In the genomic region with DNA sequence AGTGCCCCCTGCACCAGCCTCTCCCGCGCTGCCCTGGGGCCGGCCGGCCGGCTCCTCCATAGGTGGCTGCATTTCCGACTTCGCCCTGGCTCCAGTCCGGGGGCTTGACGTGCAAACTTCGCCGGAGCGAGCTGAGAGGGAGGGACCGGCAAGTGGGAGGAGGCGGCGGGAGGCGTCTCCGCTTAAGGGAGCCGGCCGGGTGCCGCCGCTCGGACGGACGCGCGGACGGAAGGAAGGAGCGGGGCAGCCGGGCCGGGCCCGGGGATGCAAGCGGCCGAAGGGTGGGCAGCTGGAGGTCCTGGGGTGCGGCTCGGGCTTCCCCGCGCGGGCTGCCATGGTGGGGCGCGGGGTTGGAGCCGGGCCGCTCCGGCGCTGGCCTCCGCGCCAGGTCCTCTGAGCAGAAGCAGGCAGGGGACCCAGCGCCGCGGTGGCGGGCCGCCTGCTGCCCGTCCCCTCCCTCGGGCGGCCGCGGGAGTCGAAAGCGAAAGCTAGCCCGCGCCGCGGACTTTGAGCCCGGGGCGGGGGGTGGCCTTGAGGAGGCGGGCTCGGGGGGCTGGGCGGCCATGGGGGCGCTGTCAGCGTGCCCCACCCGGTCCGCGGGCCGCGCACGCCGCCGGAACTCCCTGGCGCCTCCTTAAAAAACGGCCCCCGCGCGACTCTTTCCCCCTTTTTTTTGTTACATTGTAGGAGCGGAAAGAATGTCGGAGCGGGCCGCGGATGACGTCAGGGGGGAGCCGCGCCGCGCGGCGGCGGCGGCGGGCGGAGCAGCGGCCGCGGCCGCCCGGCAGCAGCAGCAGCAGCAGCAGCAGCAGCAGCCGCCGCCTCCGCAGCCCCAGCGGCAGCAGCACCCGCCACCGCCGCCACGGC, we compare ENCODE assay signal across 8 cellular contexts. TPM values are rescaled to one million over a fixed set of nuclear protein-coding genes. Genes with fewer than 3 reads are reported as not detected.
A peak's percentile ranks its signal among the peaks of the same experiment; 100 is the strongest.
DNase-seq lines count a peak whose midpoint lies in the region; ATAC-seq and TF ChIP-seq lines count a peak whose summit lies in the region.

Gene SCAANT1 (minus strand): TSS at position 483 of the 867 bp plus-strand sequence.

- peak within 1 kb of the TSS; percentile 60 for H3K4me3 ChIP-seq in Jurkat, Clone E6-1 (ENCODE audit: low read length)
- peak within 1 kb of the TSS; percentile 78 for H3K4me3 ChIP-seq in SJCRH30
- peak within 1 kb of the TSS; percentile 65 to 80 for H3K4me3 ChIP-seq in neutrophil (ENCODE audit: low read depth in 1 of 2, low read length in 1 of 2)
- peak within 1 kb of the TSS; percentile 70 to 89 (median 77) for H3K4me3 ChIP-seq in subcutaneous abdominal adipose tissue (ENCODE audit: low read depth in 1 of 5, low read length in 5 of 5)

- peak within 1 kb of the TSS; percentile 48 to 93 (median 77) for H3K9ac ChIP-seq in subcutaneous abdominal adipose tissue (ENCODE audit: low read length in 5 of 5)

- H3K36me3 ChIP-seq in SJCRH30 (peaks cover 2% of the 10 kb centered on the region; the same call in 1 of the 2 replicates), neutrophil (peaks cover 24% of the 10 kb centered on the region), subcutaneous abdominal adipose tissue (ENCODE audit: control insufficient read depth in 5 of 5, insufficient read depth in 5 of 5, low read length in 5 of 5) (peaks cover 0 to 14% (median 5%) of the 10 kb centered on the region in 5 donors)

- H3K27me3 ChIP-seq in SJCRH30 = no peaks in the 10 kb centered on the region
- H3K27me3 ChIP-seq in neutrophil = no peaks in the 10 kb centered on the region
- H3K27me3 ChIP-seq in subcutaneous abdominal adipose tissue (ENCODE audit: control insufficient read depth in 5 of 5, insufficient read depth in 4 of 5, low read length in 5 of 5) = no peaks in the 10 kb centered on the region

- peak; percentile 33 for TF ChIP-seq CTCF in neutrophil (IDR thresholded peaks at IDR 0.05)

- H3K4me1 ChIP-seq in SJCRH30 = no peaks in the 10 kb centered on the region
- peaks cover 38 to 44% of the 10 kb centered on the region in 2 experiments for H3K4me1 ChIP-seq in neutrophil (ENCODE audit: control insufficient read depth in 1 of 2, insufficient read depth in 1 of 2, low read depth in 1 of 2, low read length in 1 of 2)
- peaks cover 0 to 33% (median 26%) of the 10 kb centered on the region in 5 donors for H3K4me1 ChIP-seq in subcutaneous abdominal adipose tissue (ENCODE audit: control insufficient read depth in 5 of 5, insufficient read depth in 5 of 5, low read length in 5 of 5)

- H3K9me3 ChIP-seq in SJCRH30 (replicated peaks) (no peaks in the 10 kb centered on the region), neutrophil (no peaks in the 10 kb centered on the region), subcutaneous abdominal adipose tissue (ENCODE audit: control insufficient read depth in 5 of 5, low read length in 5 of 5) (no peaks in the 10 kb centered on the region)

- DNase-seq in EL (peak; percentile 90), SJCRH30 (peak; percentile 78 to 79), foreskin melanocyte (peak; percentile 81)
- DNase-seq in Jurkat, Clone E6-1 (ENCODE audit: low read depth, low spot score) = peak; percentile 73
- peak; percentile 84 for DNase-seq in activated naive CD4-positive, alpha-beta T cell treated with Interleukin-2 at 50 U/mL for 16 hours

- ATAC-seq in GM21717 (IDR thresholded peaks at IDR 0.05; ENCODE audit: unreplicated experiment) = peak; percentile 78

- peak within 1 kb of the TSS; percentile 65; the same call in 1 of the 2 replicates for H3K27ac ChIP-seq in SJCRH30
- peak within 1 kb of the TSS; percentile 98 for H3K27ac ChIP-seq in neutrophil
- H3K27ac ChIP-seq in subcutaneous abdominal adipose tissue (ENCODE audit: low read depth, low read length) = peak within 1 kb of the TSS; percentile 89

RNA-seq across cellular contexts. Expression of gene SCAANT1, which starts in this region (rescaled TPM):
- polyA plus RNA-seq in Jurkat, Clone E6-1 (2012; ENCODE audit: insufficient read depth, insufficient read length) = not detected
- total RNA-seq in SJCRH30 (2014; rRNA removed; shearing (Covaris generic)) = not detected in 2 replicates

Comparison
In these comparisons a context has a peak if more than half of its experiments do, and no peak if none do; other contexts are left out.
1. Peak in every context shown above with its lines: DNase-seq, ATAC-seq, H3K4me3 ChIP-seq and H3K27ac ChIP-seq.
2. Peak in DNase-seq, H3K4me3 ChIP-seq and H3K27ac ChIP-seq in SJCRH30; RNA of the gene not detected or under 1 TPM.